In genomic region chr9:71128796-71129195, GRCh38 we compare ENCODE assay signal across 20 cellular contexts. TPM values are rescaled to one million over a fixed set of nuclear protein-coding genes. Genes with fewer than 3 reads are reported as not detected.
DNase-seq lines count a peak whose midpoint lies in the region; ATAC-seq and TF ChIP-seq lines count a peak whose summit lies in the region.
"Had no signal": no experiment of that assay in that cellular context is flagged by ENCODE, and none has a peak within 500 bp of the region (broad histone marks: within the 10 kb centered on the region; RNA-seq: fewer than 3 reads in every experiment).

No MANE protein-coding gene starts in this region.

- no peak overlapping the region for H2AK5ac ChIP-seq in neuronal stem cell (ENCODE audit: low read depth, low read length)

- H3K27ac ChIP-seq in neuronal stem cell (replicated peaks; ENCODE audit: low read length) = no peak overlapping the region
- H3K27ac ChIP-seq: BLaER1 had no signal

- no peak overlapping the region for H3K4me3 Mint-ChIP-seq in WTC11
- H3K4me3 Mint-ChIP-seq: CD14-positive monocyte; CD4-positive, alpha-beta memory T cell; CD4-positive, CD25-positive, alpha-beta regulatory T cell; CD8-positive, alpha-beta memory T cell had no signal

- H3K23ac ChIP-seq in neuronal stem cell (ENCODE audit: low read depth, low read length, poor library complexity) = no peak overlapping the region

- no peak overlapping the region for H2BK5ac ChIP-seq in neuronal stem cell (ENCODE audit: low read length)

- no peaks in the 10 kb centered on the region for H3K27me3 ChIP-seq in neuronal stem cell (ENCODE audit: control insufficient read depth in 3 of 3, insufficient read depth in 3 of 3, low read depth in 1 of 3, low read length in 3 of 3)
- H3K27me3 ChIP-seq: BE2C, BLaER1 had no signal

- H3K27me3 Mint-ChIP-seq in WTC11 (ENCODE audit: low read depth) = no peaks in the 10 kb centered on the region
- H3K27me3 Mint-ChIP-seq: CD4-positive, alpha-beta memory T cell had no signal

- no peaks in the 10 kb centered on the region for H3K36me3 ChIP-seq in neuronal stem cell (replicated peaks in 1 of 2; ENCODE audit: control insufficient read depth in 2 of 2, insufficient read depth in 2 of 2, low read length in 2 of 2)
- H3K36me3 ChIP-seq: BE2C, BLaER1 had no signal

- no peak overlapping the region for H4K91ac ChIP-seq in neuronal stem cell (ENCODE audit: low read depth, low read length, poor library complexity)

- no peak for TF ChIP-seq CTCF in WTC11 (IDR thresholded peaks at IDR 0.05)

- no peak; the same call in 1 of the 2 replicates for ATAC-seq in WTC11
- no peak for ATAC-seq in HG02981 (IDR thresholded peaks at IDR 0.05; ENCODE audit: unreplicated experiment)
- ATAC-seq: GM12878 had no signal

- DNase-seq in WTC11 (ENCODE audit: low spot score) (no peak), cerebellum (ENCODE audit: low spot score) (peak; percentile 57), neuronal stem cell (ENCODE audit: low spot score) (no peak), T1000 (lab: John Stamatoyannopoulos, UW) (no peak), DMS114 treated with DMSO at 0.1 percent for 48 hours (lab: John Stamatoyannopoulos, UW; ENCODE audit: unreplicated experiment) (no peak)
- DNase-seq: 8988T; ACHN; BE2C; CD4-positive, alpha-beta memory T cell; CD4-positive, CD25-positive, alpha-beta regulatory T cell; CD8-positive, alpha-beta memory T cell; COR-L47; DMS 273 treated with DMSO at 0.1 percent for 48 hours; DMS79 treated with DMSO at 0.1 percent for 48 hours; GDM1 had no signal

- H3K27ac Mint-ChIP-seq in WTC11 = peak overlapping the region; percentile 73; the same call in 1 of the 2 replicates
- H3K27ac Mint-ChIP-seq: CD14-positive monocyte; CD4-positive, alpha-beta memory T cell; CD4-positive, CD25-positive, alpha-beta regulatory T cell; CD8-positive, alpha-beta memory T cell had no signal

- peaks cover 0 to 7% of the 10 kb centered on the region in 2 donors for H3K4me1 ChIP-seq in neuronal stem cell (ENCODE audit: control insufficient read depth in 2 of 2, insufficient read depth in 1 of 2, low read depth in 1 of 2, low read length in 2 of 2)
- H3K4me1 ChIP-seq: BLaER1 had no signal

- WGBS in neuronal stem cell (ENCODE audit: extremely low coverage in 2 of 2, insufficient read length in 2 of 2, insufficient replicate concordance in 1 of 2), 2 donors = no CpG with 5 or more reads among the region's 2 CpGs

- H3K4ac ChIP-seq in neuronal stem cell (ENCODE audit: low read length) = no peak overlapping the region

- no peak overlapping the region for H2BK120ac ChIP-seq in neuronal stem cell (ENCODE audit: low read depth, low read length)

- peaks cover 25% of the 10 kb centered on the region for H3K4me1 Mint-ChIP-seq in WTC11
- H3K4me1 Mint-ChIP-seq: CD14-positive monocyte; CD4-positive, alpha-beta memory T cell; CD4-positive, CD25-positive, alpha-beta regulatory T cell; CD8-positive, alpha-beta memory T cell had no signal

- POLR2A ChIA-PET in WTC11 (lab: Charles Lee) = no interaction called here

- H2BK15ac ChIP-seq in neuronal stem cell (ENCODE audit: low read length) = no peak overlapping the region

- no peak overlapping the region for H2BK12ac ChIP-seq in neuronal stem cell (ENCODE audit: low read length)

- no peaks in the 10 kb centered on the region for H3K79me1 ChIP-seq in neuronal stem cell (ENCODE audit: low read depth, low read length)

- peaks cover 13% of the 10 kb centered on the region for H3K9me3 Mint-ChIP-seq in WTC11
- H3K9me3 Mint-ChIP-seq: CD8-positive, alpha-beta memory T cell had no signal

- H3K36me3 Mint-ChIP-seq in WTC11 = peaks cover 15% of the 10 kb centered on the region
- H3K36me3 Mint-ChIP-seq: CD14-positive monocyte; CD4-positive, alpha-beta memory T cell; CD4-positive, CD25-positive, alpha-beta regulatory T cell; CD8-positive, alpha-beta memory T cell had no signal

- H3K4me3 ChIP-seq in neuronal stem cell (ENCODE audit: low read length in 2 of 2) = no peak overlapping the region
- H3K4me3 ChIP-seq: BLaER1, GM12878 had no signal

- H3K9ac ChIP-seq in neuronal stem cell (ENCODE audit: low read depth, low read length, poor library complexity) = no peak overlapping the region
- H3K9ac ChIP-seq: BLaER1 had no signal

- no peak overlapping the region for H2AFZ ChIP-seq in neuronal stem cell (ENCODE audit: low read length)

- CTCF ChIA-PET in WTC11 (lab: Charles Lee) = interaction anchor here (1.3 kb wide), 1 partner anchor 488 kb away, joined by 3 read pairs; no protein-coding TSS in a partner anchor

- peak overlapping the region; percentile 20 for H3K18ac ChIP-seq in neuronal stem cell (ENCODE audit: low read length)

- H4K8ac ChIP-seq in neuronal stem cell (ENCODE audit: low read depth, low read length) = no peak overlapping the region

- H3K4me2 ChIP-seq in neuronal stem cell (ENCODE audit: insufficient read depth, low read length, poor library complexity, severe bottlenecking) = no peak overlapping the region
- H3K4me2 ChIP-seq: BLaER1 had no signal

- peaks cover 3 to 12% of the 10 kb centered on the region in 2 donors for H3K9me3 ChIP-seq in neuronal stem cell (replicated peaks in 1 of 2; ENCODE audit: control insufficient read depth in 2 of 2, insufficient read depth in 1 of 2, low read depth in 1 of 2, low read length in 2 of 2)
- H3K9me3 ChIP-seq: BE2C, BLaER1 had no signal

- H3K14ac ChIP-seq in neuronal stem cell (ENCODE audit: low read length) = no peak overlapping the region

TF ChIP-seq in WTC11, 78 proteins besides CTCF, POLR2A, EP300 and RAD21 (continues in another document):
- TF ChIP-seq GTF2I (CRISPR knock-in tag; conservative IDR thresholded peaks at IDR 0.05) (no peak), AR (CRISPR knock-in tag; IDR thresholded peaks at IDR 0.05) (no peak), ZNF416 (CRISPR knock-in tag; IDR thresholded peaks at IDR 0.05) (no peak), ZBTB21 (CRISPR knock-in tag; IDR thresholded peaks at IDR 0.05; ENCODE audit: borderline replicate concordance) (no peak), ZSCAN18 (CRISPR knock-in tag; IDR thresholded peaks at IDR 0.05) (no peak), ZNF423 (CRISPR knock-in tag; IDR thresholded peaks at IDR 0.05) (no peak), KAT7 (CRISPR knock-in tag; IDR thresholded peaks at IDR 0.05; ENCODE audit: borderline replicate concordance) (no peak), TEAD1 (CRISPR knock-in tag; IDR thresholded peaks at IDR 0.05) (no peak)
- TF ChIP-seq, protein P1, sequence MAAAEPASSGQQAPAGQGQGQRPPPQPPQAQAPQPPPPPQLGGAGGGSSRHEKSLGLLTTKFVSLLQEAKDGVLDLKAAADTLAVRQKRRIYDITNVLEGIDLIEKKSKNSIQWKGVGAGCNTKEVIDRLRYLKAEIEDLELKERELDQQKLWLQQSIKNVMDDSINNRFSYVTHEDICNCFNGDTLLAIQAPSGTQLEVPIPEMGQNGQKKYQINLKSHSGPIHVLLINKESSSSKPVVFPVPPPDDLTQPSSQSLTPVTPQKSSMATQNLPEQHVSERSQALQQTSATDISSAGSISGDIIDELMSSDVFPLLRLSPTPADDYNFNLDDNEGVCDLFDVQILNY (CRISPR knock-in tag; IDR thresholded peaks at IDR 0.05) = no peak
- TF ChIP-seq, protein P2, sequence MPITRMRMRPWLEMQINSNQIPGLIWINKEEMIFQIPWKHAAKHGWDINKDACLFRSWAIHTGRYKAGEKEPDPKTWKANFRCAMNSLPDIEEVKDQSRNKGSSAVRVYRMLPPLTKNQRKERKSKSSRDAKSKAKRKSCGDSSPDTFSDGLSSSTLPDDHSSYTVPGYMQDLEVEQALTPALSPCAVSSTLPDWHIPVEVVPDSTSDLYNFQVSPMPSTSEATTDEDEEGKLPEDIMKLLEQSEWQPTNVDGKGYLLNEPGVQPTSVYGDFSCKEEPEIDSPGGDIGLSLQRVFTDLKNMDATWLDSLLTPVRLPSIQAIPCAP (CRISPR knock-in tag; IDR thresholded peaks at IDR 0.05) = no peak
- TF ChIP-seq, protein P3, sequence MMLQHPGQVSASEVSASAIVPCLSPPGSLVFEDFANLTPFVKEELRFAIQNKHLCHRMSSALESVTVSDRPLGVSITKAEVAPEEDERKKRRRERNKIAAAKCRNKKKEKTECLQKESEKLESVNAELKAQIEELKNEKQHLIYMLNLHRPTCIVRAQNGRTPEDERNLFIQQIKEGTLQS (CRISPR knock-in tag; conservative IDR thresholded peaks at IDR 0.05) = no peak
- TF ChIP-seq, protein P4, sequence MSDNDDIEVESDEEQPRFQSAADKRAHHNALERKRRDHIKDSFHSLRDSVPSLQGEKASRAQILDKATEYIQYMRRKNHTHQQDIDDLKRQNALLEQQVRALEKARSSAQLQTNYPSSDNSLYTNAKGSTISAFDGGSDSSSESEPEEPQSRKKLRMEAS (CRISPR knock-in tag; IDR thresholded peaks at IDR 0.05) = no peak

RNA-seq across cellular contexts. Expression of gene TRPM3, which starts 7.4 kb away (rescaled TPM):
- total RNA-seq in WTC11 (2021) (5.4 to 7.5 TPM (median 5.5 TPM) in 3 replicates), cerebellum (49.7 TPM)
- polyA plus RNA-seq in neuronal stem cell (2013, experiment 1 of 2) = 7.9 TPM
- 7.3 TPM for polyA plus RNA-seq in neuronal stem cell (2013, experiment 2 of 2)
- total RNA-seq: A673; CD4-positive, alpha-beta memory T cell; CD4-positive, CD25-positive, alpha-beta regulatory T cell; CD8-positive, alpha-beta memory T cell; GM12878 had no signal
- polyA plus RNA-seq: CD14-positive monocyte; CD4-positive, alpha-beta memory T cell; CD4-positive, CD25-positive, alpha-beta regulatory T cell; CD8-positive, alpha-beta memory T cell; GM12878 had no signal
